ENCODE assay signal across 9 cellular contexts in the genomic region with DNA sequence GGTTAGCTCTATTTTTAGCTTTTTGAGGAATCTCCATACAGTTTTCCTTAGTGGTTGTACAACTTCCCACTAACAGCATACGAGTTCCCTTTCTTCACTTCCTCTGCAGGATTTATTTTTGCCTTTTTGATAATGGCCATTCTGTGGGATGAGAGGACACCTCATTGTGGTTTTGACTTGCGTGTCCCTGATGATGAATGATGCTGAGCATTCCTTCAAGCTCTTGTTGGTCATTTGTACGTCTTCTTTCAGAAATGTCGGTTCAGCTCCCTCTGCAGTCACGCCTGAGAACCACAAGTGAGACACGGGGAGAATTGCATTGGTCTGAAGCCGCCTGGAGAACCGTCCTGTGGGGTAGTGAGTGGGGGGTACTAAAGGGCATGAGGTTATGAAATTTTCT. TPM values are rescaled to one million over a fixed set of nuclear protein-coding genes. Genes with fewer than 3 reads are reported as not detected.
DNase-seq lines count a peak whose midpoint lies in the region; ATAC-seq, FAIRE-seq and TF ChIP-seq lines count a peak whose summit lies in the region.
"Had no signal": no experiment of that assay in that cellular context is flagged by ENCODE, and none has a peak within 500 bp of the region (broad histone marks: within the 10 kb centered on the region; RNA-seq: fewer than 3 reads in every experiment).

No MANE protein-coding gene starts in this region.

- H3K9me3 ChIP-seq in SU-DHL-6 (ENCODE audit: insufficient read depth, low read length), result no peaks in the 10 kb centered on the region
- H3K9me3 ChIP-seq in testis, result no peaks in the 10 kb centered on the region

- H3K9ac ChIP-seq in SU-DHL-6 (ENCODE audit: low read length), result no peak overlapping the region

- DNase-seq in D721Med (ENCODE audit: insufficient read length, low spot score) (no peak), HCEC 1CT (peak; percentile 59), glomerular visceral epithelial cell (ENCODE audit: extremely low spot score) (peak; percentile 64), testis (peak; percentile 68)

- no peaks in the 10 kb centered on the region for H3K79me2 ChIP-seq in SU-DHL-6 (ENCODE audit: insufficient read depth, low read length)

- intact Hi-C loops in testis (cut with DNase I; ENCODE audit: low total_unique reads), result no loop called here

- no peak overlapping the region for H2AFZ ChIP-seq in SU-DHL-6 (ENCODE audit: low read depth, low read length, severe bottlenecking)

- no peaks in the 10 kb centered on the region for H3K9me2 ChIP-seq in SU-DHL-6 (replicated peaks; ENCODE audit: insufficient read depth, low read length)

- no peak overlapping the region for H3K27ac ChIP-seq in SU-DHL-6 (ENCODE audit: low read depth, low read length)
- H3K27ac ChIP-seq in testis, result no peak overlapping the region

- TF ChIP-seq POLR2A in testis (IDR thresholded peaks at IDR 0.05), result no peak

- H3K4me1 ChIP-seq in testis, result no peaks in the 10 kb centered on the region

- no peak overlapping the region for H3K4me2 ChIP-seq in SU-DHL-6 (ENCODE audit: low read depth, low read length, poor library complexity, severe bottlenecking)

- no peaks in the 10 kb centered on the region for H3K36me3 ChIP-seq in SU-DHL-6 (ENCODE audit: low read length)
- no peaks in the 10 kb centered on the region for H3K36me3 ChIP-seq in testis (ENCODE audit: low read depth, missing control alignments)

- peak; percentile 17 for TF ChIP-seq CTCF in D721Med (IDR thresholded peaks at IDR 0.05; ENCODE audit: insufficient read depth, missing control alignments)
- peak; percentile 54 for TF ChIP-seq CTCF in SU-DHL-6 (IDR thresholded peaks at IDR 0.05; ENCODE audit: insufficient read depth, low read length, poor library complexity, severe bottlenecking)
- peak in 2 of 3 experiments; percentile 17 to 52 for TF ChIP-seq CTCF in testis (IDR thresholded peaks at IDR 0.05)

- ATAC-seq in GM19397 (IDR thresholded peaks at IDR 0.05; ENCODE audit: unreplicated experiment) (no peak), HG02870 (IDR thresholded peaks at IDR 0.05; ENCODE audit: unreplicated experiment) (no peak), HG02678 (IDR thresholded peaks at IDR 0.05; ENCODE audit: unreplicated experiment) (no peak)

- FAIRE-seq in D721Med (lab: Jason Lieb, UNC), result no peak

- no peaks in the 10 kb centered on the region for H3F3A ChIP-seq in SU-DHL-6 (ENCODE audit: insufficient read depth)

- H3K27me3 ChIP-seq in SU-DHL-6 (ENCODE audit: low read length), result no peaks in the 10 kb centered on the region
- no peaks in the 10 kb centered on the region for H3K27me3 ChIP-seq in testis

- H4K20me1 ChIP-seq in SU-DHL-6 (ENCODE audit: low read depth, low read length), result no peaks in the 10 kb centered on the region

- H3K4me3 ChIP-seq in SU-DHL-6 (ENCODE audit: insufficient read depth, low read length, poor library complexity, severe bottlenecking) (no peak overlapping the region), testis (no peak overlapping the region)

- WGBS in testis, 2 donors, result 36 to 42% methylated on average over 8 of the region's 8 CpGs

RNA-seq across cellular contexts. Expression of gene KRTAP5-10, which starts 2.0 kb away (rescaled TPM):
- total RNA-seq in testis, result not detected
- polyA plus RNA-seq in testis (ENCODE audit: insufficient read depth, low read depth, low replicate concordance), result 0.28 TPM
- total RNA-seq: T-cell had no signal

RNA-seq across cellular contexts. Expression of gene KRTAP5-9, which starts 15.2 kb away (rescaled TPM):
- total RNA-seq in testis, result 1 to 10 TPM; 1.4 to 3.6 TPM
- 1.5 TPM for polyA plus RNA-seq in testis (ENCODE audit: insufficient read depth, low read depth, low replicate concordance)

RNA-seq across cellular contexts. Expression of gene KRTAP5-11, which starts 19.3 kb away (rescaled TPM):
- total RNA-seq in testis, result not detected
- not detected for polyA plus RNA-seq in testis (ENCODE audit: insufficient read depth, low read depth, low replicate concordance)
- total RNA-seq: T-cell had no signal

RNA-seq across cellular contexts. Expression of gene KRTAP5-8, which starts 25.6 kb away (rescaled TPM):
- 1 to 10 TPM in 1 of 2 donors, under 1 TPM in 1; 0.39 to 1.1 TPM for total RNA-seq in testis
- polyA plus RNA-seq in testis (ENCODE audit: insufficient read depth, low read depth, low replicate concordance), result not detected
- total RNA-seq: T-cell had no signal

RNA-seq across cellular contexts. Expression of gene KRTAP5-7, which starts 36.3 kb away (rescaled TPM):
- total RNA-seq in testis, result 1 to 10 TPM in 1 of 2 donors, under 1 TPM in 1; 0.94 to 1.7 TPM
- polyA plus RNA-seq in testis (ENCODE audit: insufficient read depth, low read depth, low replicate concordance), result 1.7 TPM
- total RNA-seq: T-cell had no signal
